ENCODE assay signal across 17 cellular contexts in genomic region chr2:171702781-171703556, GRCh38. TPM values are rescaled to one million over a fixed set of nuclear protein-coding genes. Genes with fewer than 3 reads are reported as not detected.
DNase-seq lines count a peak whose midpoint lies in the region; ATAC-seq and TF ChIP-seq lines count a peak whose summit lies in the region.
"Had no signal": no experiment of that assay in that cellular context is flagged by ENCODE, and none has a peak within 500 bp of the region (broad histone marks: within the 10 kb centered on the region; RNA-seq: fewer than 3 reads in every experiment).

No MANE protein-coding gene starts in this region.

- CTCF ChIA-PET in CD8-positive, alpha-beta T cell (lab: Charles Lee) = interaction anchor here (0.6 to 2.2 kb wide), 16 partner anchors 7 to 1009 kb away, joined by 3 to 10 read pairs (median 4); partner anchors contain the start of gene DLX2

- TF ChIP-seq CTCF in CD8-positive, alpha-beta T cell (IDR thresholded peaks at IDR 0.05) = no peak
- no peak for TF ChIP-seq CTCF in chondrocyte (IDR thresholded peaks at IDR 0.05)
- no peak for TF ChIP-seq CTCF in mesothelial cell of epicardium (IDR thresholded peaks at IDR 0.05; ENCODE audit: unreplicated experiment)
- no peak for TF ChIP-seq CTCF in gastroesophageal sphincter (IDR thresholded peaks at IDR 0.05)

- no peaks in the 10 kb centered on the region for H3K9me3 ChIP-seq in CD8-positive, alpha-beta T cell (ENCODE audit: low read length)
- no peaks in the 10 kb centered on the region for H3K9me3 ChIP-seq in gastroesophageal sphincter
- H3K9me3 ChIP-seq: adrenal gland, BLaER1, neutrophil had no signal

- H3K27me3 ChIP-seq in CD8-positive, alpha-beta T cell (ENCODE audit: insufficient read depth, low read length) = no peaks in the 10 kb centered on the region
- H3K27me3 ChIP-seq in gastroesophageal sphincter = no peaks in the 10 kb centered on the region
- H3K27me3 ChIP-seq: adrenal gland, BLaER1, neutrophil had no signal

- peaks cover 7% of the 10 kb centered on the region for H3K4me1 Mint-ChIP-seq in CD8-positive, alpha-beta T cell (ENCODE audit: low read depth)
- peaks cover 30% of the 10 kb centered on the region for H3K4me1 Mint-ChIP-seq in chondrocyte (ENCODE audit: low read depth)
- peaks cover 12% of the 10 kb centered on the region for H3K4me1 Mint-ChIP-seq in mesothelial cell of epicardium

- no peak overlapping the region for H3K27ac ChIP-seq in CD8-positive, alpha-beta T cell (ENCODE audit: low read depth, low read length)
- no peak overlapping the region for H3K27ac ChIP-seq in gastroesophageal sphincter
- H3K27ac ChIP-seq: BLaER1, coronary artery, neutrophil had no signal

- WGBS in gastroesophageal sphincter (ENCODE audit: low coverage in 1 of 2), 2 donors = 83 to 95% methylated on average over 3 to 7 of the region's 7 CpGs

- peaks cover 29% of the 10 kb centered on the region for H3K36me3 Mint-ChIP-seq in CD8-positive, alpha-beta T cell
- H3K36me3 Mint-ChIP-seq in chondrocyte (ENCODE audit: low read depth) (peaks cover 5% of the 10 kb centered on the region), mesothelial cell of epicardium (peaks cover 11% of the 10 kb centered on the region)
- H3K36me3 Mint-ChIP-seq: IgD-negative memory B cell had no signal

- ATAC-seq in CD8-positive, alpha-beta T cell = no peak
- no peak for ATAC-seq in gastroesophageal sphincter
- ATAC-seq: activated CD8-positive, alpha-beta T cell treated with anti-CD3 and anti-CD28 coated beads, Interleukin-2, amount 10 ng/mL, durations not matched to agents 7 days and 5 days; activated T-helper 17 cell treated with anti-CD3 and anti-CD28 coated beads, Interleukin-2, amount 50 U/mL, for 72 hours had no signal

- DNase-seq in CD8-positive, alpha-beta T cell = no peak
- DNase-seq in M059J (ENCODE audit: low read depth) = peak; percentile 73
- DNase-seq in chondrocyte (ENCODE audit: low spot score) = no peak
- no peak for DNase-seq in mesothelial cell of epicardium (ENCODE audit: low spot score in 2 of 2, unreplicated experiment in 2 of 2)
- no peak for DNase-seq in NCI-H1092 (lab: John Stamatoyannopoulos, UW)
- no peak for DNase-seq in NCI-H2171 treated with DMSO at 0.1 percent for 48 hours (lab: John Stamatoyannopoulos, UW)
- no peak for DNase-seq in stimulated activated CD4-positive, alpha-beta T cell treated with anti-CD3 and anti-CD28 coated beads, Interleukin-12 subunit alpha, Interleukin-12 subunit beta, amount 100 ng/mL, for 4 hours
- DNase-seq: DMS79; stimulated activated CD4-positive, alpha-beta T cell treated with anti-CD3 and anti-CD28 coated beads, Interleukin-1b, Interleukin-23, amount 100 ng/mL, for 48 hours had no signal

- intact Hi-C loops in CD8-positive, alpha-beta T cell (cut with DNase I, micrococcal nuclease) = loop anchor here (10.0 kb wide), 3 partner anchors 128 to 1012 kb away; no protein-coding TSS in a partner anchor

- no peaks in the 10 kb centered on the region for H3K9me3 Mint-ChIP-seq in CD8-positive, alpha-beta T cell
- H3K9me3 Mint-ChIP-seq in chondrocyte (ENCODE audit: low read depth) = no peaks in the 10 kb centered on the region
- H3K9me3 Mint-ChIP-seq in mesothelial cell of epicardium = no peaks in the 10 kb centered on the region
- H3K9me3 Mint-ChIP-seq: activated T-helper 17 cell treated with anti-CD3 and anti-CD28 coated beads, Interleukin-2, amount 50 U/mL, for 72 hours; IgD-negative memory B cell had no signal

- no peak overlapping the region for H3K4me3 Mint-ChIP-seq in CD8-positive, alpha-beta T cell
- H3K4me3 Mint-ChIP-seq in chondrocyte (ENCODE audit: unreplicated experiment) (no peak overlapping the region), mesothelial cell of epicardium (no peak overlapping the region)
- H3K4me3 Mint-ChIP-seq: activated CD8-positive, alpha-beta T cell treated with anti-CD3 and anti-CD28 coated beads, Interleukin-2, amount 10 ng/mL, durations not matched to agents 7 days and 5 days; activated T-helper 17 cell treated with anti-CD3 and anti-CD28 coated beads, Interleukin-2, amount 50 U/mL, for 72 hours; IgD-negative memory B cell had no signal

- H3K36me3 ChIP-seq in CD8-positive, alpha-beta T cell (ENCODE audit: insufficient read depth, low read length) = peaks cover 7% of the 10 kb centered on the region
- H3K36me3 ChIP-seq in gastroesophageal sphincter = peaks cover 0 to 27% of the 10 kb centered on the region in 2 donors
- H3K36me3 ChIP-seq: adrenal gland had no signal

- no peak for TF ChIP-seq POLR2A in gastroesophageal sphincter (IDR thresholded peaks at IDR 0.05)

- TF ChIP-seq EP300 in gastroesophageal sphincter (IDR thresholded peaks at IDR 0.05) = no peak

- POLR2A ChIA-PET in CD8-positive, alpha-beta T cell (lab: Charles Lee) = no interaction called here

- no peaks in the 10 kb centered on the region for H3K27me3 Mint-ChIP-seq in CD8-positive, alpha-beta T cell (ENCODE audit: low read depth)
- H3K27me3 Mint-ChIP-seq in chondrocyte (ENCODE audit: low read depth) (no peaks in the 10 kb centered on the region), mesothelial cell of epicardium (ENCODE audit: low read depth) (no peaks in the 10 kb centered on the region)
- H3K27me3 Mint-ChIP-seq: activated T-helper 17 cell treated with anti-CD3 and anti-CD28 coated beads, Interleukin-2, amount 50 U/mL, for 72 hours; IgD-negative memory B cell had no signal

- H3K27ac Mint-ChIP-seq in CD8-positive, alpha-beta T cell = peak overlapping the region; percentile 60
- H3K27ac Mint-ChIP-seq in chondrocyte (ENCODE audit: unreplicated experiment) = peak overlapping the region; percentile 36
- peak overlapping the region; percentile 12 for H3K27ac Mint-ChIP-seq in mesothelial cell of epicardium
- H3K27ac Mint-ChIP-seq: activated CD8-positive, alpha-beta T cell treated with anti-CD3 and anti-CD28 coated beads, Interleukin-2, amount 10 ng/mL, durations not matched to agents 7 days and 5 days; IgD-negative memory B cell had no signal

- no peak overlapping the region for H3K4me3 ChIP-seq in CD8-positive, alpha-beta T cell (ENCODE audit: low read depth, low read length)
- H3K4me3 ChIP-seq in gastroesophageal sphincter = no peak overlapping the region
- H3K4me3 ChIP-seq: adrenal gland, BLaER1, coronary artery had no signal

- H3K4me1 ChIP-seq in CD8-positive, alpha-beta T cell (ENCODE audit: insufficient read depth, low read length) = no peaks in the 10 kb centered on the region
- peaks cover 0 to 51% (median 3%) of the 10 kb centered on the region in 3 donors for H3K4me1 ChIP-seq in gastroesophageal sphincter
- H3K4me1 ChIP-seq: BLaER1 had no signal

RNA-seq across cellular contexts. Expression of gene DYNC1I2, which starts 15.7 kb away (rescaled TPM):
- total RNA-seq in CD8-positive, alpha-beta T cell = 1 to 10 TPM; 6.9 to 9.1 TPM
- total RNA-seq in M059J (2014; rRNA removed; shearing (Covaris generic)) = 98.3 and 148 TPM in 2 replicates
- total RNA-seq in chondrocyte = 129 to 141 TPM (median 136 TPM) in 3 replicates
- total RNA-seq in mesothelial cell of epicardium = 111 to 112 TPM (median 112 TPM) in 3 replicates
- total RNA-seq in gastroesophageal sphincter = 100 to 1,000 TPM; 117 to 147 (median 131) TPM
